ENCODE assay signal across 24 cellular contexts in the genomic region with DNA sequence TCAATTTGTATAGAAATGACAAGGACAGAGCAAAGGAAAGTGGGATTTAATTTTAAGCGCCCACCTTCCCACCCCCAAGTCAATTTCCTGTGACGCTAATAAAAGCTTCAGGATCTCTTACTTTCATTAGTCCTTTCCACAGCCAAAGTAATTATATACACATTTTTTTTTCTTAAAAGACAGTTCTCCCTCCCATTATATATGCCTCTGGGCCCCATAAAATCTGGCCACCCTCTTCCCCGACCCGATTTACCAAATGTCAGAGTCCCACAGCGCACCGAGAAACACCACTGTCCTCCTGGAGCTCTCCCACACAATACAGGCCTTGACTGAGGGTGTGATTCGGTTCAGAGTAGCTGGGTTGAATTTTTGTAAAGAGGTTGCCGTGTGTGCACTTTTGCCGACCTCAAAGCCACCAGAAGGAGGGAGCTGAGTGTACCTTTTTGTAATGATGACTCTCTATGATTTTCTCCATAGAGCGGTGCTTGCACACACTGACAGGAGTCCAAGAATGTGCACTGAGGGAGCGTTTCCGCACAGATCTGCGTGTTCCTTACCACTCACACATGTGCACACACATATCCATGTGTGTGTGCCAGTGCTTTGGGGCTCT. TPM values are rescaled to one million over a fixed set of nuclear protein-coding genes. Genes with fewer than 3 reads are reported as not detected.
A peak's percentile ranks its signal among the peaks of the same experiment; 100 is the strongest.
DNase-seq lines count a peak whose midpoint lies in the region; ATAC-seq, FAIRE-seq and TF ChIP-seq lines count a peak whose summit lies in the region.
"Had no signal": no experiment of that assay in that cellular context is flagged by ENCODE, and none has a peak within 500 bp of the region (broad histone marks: within the 10 kb centered on the region; RNA-seq: fewer than 3 reads in every experiment).

No MANE protein-coding gene starts in this region.

- intact Hi-C loops in PC-9 (cut with micrococcal nuclease; ENCODE audit: unreplicated experiment) (no loop called here), K562 (cut with micrococcal nuclease) (no loop called here)

- H3K9ac ChIP-seq in BLaER1 treated with 17β-estradiol and CSF1 and Interleukin-3, amounts not matched to agents 10 nM and 100 nM = no peak overlapping the region
- H3K9ac ChIP-seq in K562 (ENCODE audit: insufficient read depth in 1 of 2, low read depth in 2 of 2, low read length in 2 of 2) = no peak overlapping the region

- H3K27ac ChIP-seq in 22Rv1 = no peak overlapping the region
- peak overlapping the region in 3 of 11 experiments; percentile 37 to 70 (median 53); a peak in 3 of 22 replicates for H3K27ac ChIP-seq in BLaER1 treated with 17β-estradiol and CSF1 and Interleukin-3, amounts not matched to agents 10 nM and 100 nM
- H3K27ac ChIP-seq in PC-9 = no peak overlapping the region
- H3K27ac ChIP-seq in K562 (ENCODE audit: extremely low read depth, low read depth, low read length) = no peak overlapping the region
- H3K27ac ChIP-seq: hepatocyte, vagina had no signal

- no peak for TF ChIP-seq RAD21 in K562 (CRISPR knock-in tag; conservative IDR thresholded peaks at IDR 0.05 in 1 of 2, IDR thresholded peaks at IDR 0.05 in 1 of 2)

- BruUV-seq in PC-9 (replicated peaks; lab: Mats Ljungman, UMichigan) (no TSS peak), K562 (replicated peaks; lab: Mats Ljungman, UMichigan) (no TSS peak)

- H2AFZ ChIP-seq in PC-9 (no peak overlapping the region), K562 (ENCODE audit: low read depth, low read length) (no peak overlapping the region)
- H2AFZ ChIP-seq: GM23338, hepatocyte had no signal

- FAIRE-seq in K562 (lab: Jason Lieb, UNC) = no peak

- TF ChIP-seq EP300 in K562 (IDR thresholded peaks at IDR 0.05; ENCODE audit: low read length) = no peak

- TF ChIP-seq CTCF in 22Rv1 (IDR thresholded peaks at IDR 0.05) (peak; percentile 70), PC-9 (conservative IDR thresholded peaks at IDR 0.05) (0 out of 2 replicates have a peak, but pooled peaks have one; percentile 26), K562 (IDR thresholded peaks at IDR 0.05 in 2 of 3, conservative IDR thresholded peaks at IDR 0.05 in 1 of 3; ENCODE audit: insufficient read depth in 2 of 3, low read depth in 1 of 3, low read length in 3 of 3) (no peak)

- H3K79me2 ChIP-seq in PC-9 (ENCODE audit: low read depth) (no peaks in the 10 kb centered on the region), K562 (ENCODE audit: control insufficient read depth, insufficient read depth, low read length) (no peaks in the 10 kb centered on the region)
- H3K79me2 ChIP-seq: hepatocyte had no signal

- CTCF ChIA-PET in PC-9 (lab: Charles Lee) (interaction anchor here (0.7 to 0.9 kb wide), 2 partner anchors 606 to 818 kb away, joined by 3 read pairs; no protein-coding TSS in a partner anchor), K562 (lab: Yijun Ruan, JAX; ENCODE audit: low intra/inter-chr PET ratio) (interaction anchor here (0.6 kb wide), 1 partner anchor 43 kb away, joined by 3 read pairs; no protein-coding TSS in a partner anchor)

- H3K9me2 ChIP-seq in PC-9 (ENCODE audit: insufficient read depth) = no peaks in the 10 kb centered on the region

- no peaks in the 10 kb centered on the region for H3K36me3 ChIP-seq in BLaER1 treated with 17β-estradiol and CSF1 and Interleukin-3, amounts not matched to agents 10 nM and 100 nM
- H3K36me3 ChIP-seq in PC-9 (ENCODE audit: low read depth) (no peaks in the 10 kb centered on the region), K562 (ENCODE audit: control insufficient read depth, insufficient read depth, low read length) (no peaks in the 10 kb centered on the region)
- H3K36me3 ChIP-seq: vagina had no signal

- H3K4me1 ChIP-seq in BLaER1 treated with 17β-estradiol and CSF1 and Interleukin-3, amounts not matched to agents 10 nM and 100 nM = peaks cover 24 to 67% (median 62%) of the 10 kb centered on the region in 10 experiments
- H3K4me1 ChIP-seq in PC-9 (replicated peaks; ENCODE audit: insufficient read depth) (no peaks in the 10 kb centered on the region), K562 (replicated peaks in 1 of 2; ENCODE audit: control insufficient read depth in 2 of 2, insufficient read depth in 2 of 2, low read length in 2 of 2) (no peaks in the 10 kb centered on the region; a peak in 1 of 5 replicates)
- H3K4me1 ChIP-seq: Caco-2, vagina had no signal

- TF ChIP-seq POLR2A in K562 (conservative IDR thresholded peaks at IDR 0.05) = no peak

- 19% methylated on average over 13 of the region's 13 CpGs for WGBS in K562 (ENCODE audit: insufficient coverage, low coverage, missing lambda C conversion rate)

- H3K4me3 ChIP-seq in BLaER1 treated with 17β-estradiol and CSF1 and Interleukin-3, amounts not matched to agents 10 nM and 100 nM = no peak overlapping the region
- H3K4me3 ChIP-seq in PC-9 (no peak overlapping the region), K562 (no peak overlapping the region)
- H3K4me3 ChIP-seq: GM23338, hepatocyte, mucosa of descending colon, vagina had no signal

- DNase-seq in PC-9 (peak in 1 of 2 experiments; percentile 3), K562 (ENCODE audit: extremely low read depth in 1 of 4, low spot score in 3 of 4) (no peak), DMS53 (lab: John Stamatoyannopoulos, UW) (no peak), GM19238 (ENCODE audit: insufficient read length, low spot score) (no peak), kidney glomerular epithelial cell (lab: John Stamatoyannopoulos, UW) (no peak)
- DNase-seq: activated CD4-positive, alpha-beta T cell treated with anti-CD3 and anti-CD28 coated beads, Interleukin-2, amount 50 U/mL, for 4 hours; activated naive CD8-positive, alpha-beta T cell treated with anti-CD3 and anti-CD28 coated beads, Interleukin-2, amount 10 ng/mL, durations not matched to agents 7 days and 5 days; effector memory CD4-positive, alpha-beta T cell; foreskin melanocyte; NCI-H1930; SIG-M5 had no signal

- POLR2A ChIA-PET in PC-9 (lab: Charles Lee; ENCODE audit: unreplicated experiment) (no interaction called here), K562 (lab: Yijun Ruan, JAX) (interaction anchor here (1.2 to 1.7 kb wide), 2 partner anchors 12 to 19 kb away, joined by 4 read pairs; no protein-coding TSS in a partner anchor)

- no peak for ATAC-seq in K562

- H3K9me1 ChIP-seq in K562 (ENCODE audit: control insufficient read depth, insufficient read depth, low read length) = peaks cover 3% of the 10 kb centered on the region

- no peaks in the 10 kb centered on the region for H4K20me1 ChIP-seq in BLaER1 treated with 17β-estradiol and CSF1 and Interleukin-3, amounts not matched to agents 10 nM and 100 nM
- no peaks in the 10 kb centered on the region for H4K20me1 ChIP-seq in PC-9 (ENCODE audit: insufficient read depth)
- H4K20me1 ChIP-seq in K562 (replicated peaks; ENCODE audit: control insufficient read depth, insufficient read depth, low read length) = 0 out of 2 replicates have a peak, but pooled peaks cover 5% of the 10 kb centered on the region

- H3F3A ChIP-seq in PC-9 (ENCODE audit: insufficient read depth, low read depth) = no peaks in the 10 kb centered on the region

- H3K9me3 ChIP-seq in BLaER1 treated with 17β-estradiol and CSF1 and Interleukin-3, amounts not matched to agents 10 nM and 100 nM (replicated peaks in 1 of 11) = no peaks in the 10 kb centered on the region
- H3K9me3 ChIP-seq in PC-9 (ENCODE audit: insufficient read depth, low read depth) (no peaks in the 10 kb centered on the region), K562 (replicated peaks; ENCODE audit: control insufficient read depth, insufficient read depth, low read depth, low read length) (no peaks in the 10 kb centered on the region)
- H3K9me3 ChIP-seq: Caco-2, mucosa of descending colon, vagina had no signal

- in situ Hi-C loops in K562 (cut with MboI) = no loop called here

- H3K27me3 ChIP-seq in BLaER1 treated with 17β-estradiol and CSF1 and Interleukin-3, amounts not matched to agents 10 nM and 100 nM = no peaks in the 10 kb centered on the region
- H3K27me3 ChIP-seq in PC-9 (ENCODE audit: insufficient read depth, low read depth) (no peaks in the 10 kb centered on the region), K562 (ENCODE audit: control insufficient read depth in 2 of 2, insufficient read depth in 2 of 2, low read length in 2 of 2) (peaks cover 3 to 43% of the 10 kb centered on the region in 2 experiments; a peak in 4 of 5 replicates)
- H3K27me3 ChIP-seq: hepatocyte, vagina had no signal

- peak overlapping the region in 8 of 11 experiments; percentile 59 to 85 (median 70); a peak in 16 of 22 replicates for H3K4me2 ChIP-seq in BLaER1 treated with 17β-estradiol and CSF1 and Interleukin-3, amounts not matched to agents 10 nM and 100 nM
- H3K4me2 ChIP-seq in PC-9 (no peak overlapping the region), K562 (ENCODE audit: insufficient read depth, low read length) (no peak overlapping the region)
- H3K4me2 ChIP-seq: GM23338, hepatocyte had no signal

RNA-seq across cellular contexts. Expression of a gene that starts 26.2 kb away (rescaled TPM):
- total RNA-seq in PC-9 (2021) (not detected in 2 replicates), K562 (2014; rRNA removed) (not detected in 2 replicates), K562 (2014; rRNA removed; fragmentation: Illumina TruSeq; extraction: Trizol) (not detected in 2 replicates), K562 (2015; rRNA removed; fragmentation: Illumina TruSeq; extraction: Trizol) (not detected in 2 replicates), K562 (2021) (not detected in 2 replicates)
- not detected in 2 replicates for total RNA-seq in K562 (2011; cell fraction: chromatin; rRNA removed; ENCODE audit: low replicate concordance)
- not detected in 2 replicates for total RNA-seq in K562 (2011; cell fraction: nucleolus; rRNA removed)
- total RNA-seq in K562 (2011; cell fraction: nucleoplasm; rRNA removed) = not detected in 2 replicates
- polyA plus RNA-seq in K562 (2011; rRNA removed) (0.05 and 0.29 TPM in 2 replicates), K562 (2014; fragmentation: Illumina TruSeq; extraction: Trizol) (not detected in 2 replicates), K562 (2014; fragmentation: Nextera tagmentation; extraction: Ambion mirVana) (not detected), K562 (2014; rRNA removed) (not detected in 2 replicates)
- 0.66 TPM in 1 of 2 replicates, not detected in the other for polyA plus RNA-seq in K562 (2011; cell fraction: cytosol; rRNA removed)
- 0.49 TPM in 1 of 2 replicates, not detected in the other for polyA plus RNA-seq in K562 (2011; cell fraction: nucleus; rRNA removed)
- 0.13 and 0.58 TPM in 2 replicates for polyA plus RNA-seq in K562 (2012)
- polyA minus RNA-seq in K562 (2011; rRNA and poly(A)+ RNA removed) = not detected in 2 replicates
- not detected in 2 replicates for polyA minus RNA-seq in K562 (2011; cell fraction: cytosol; rRNA and poly(A)+ RNA removed)
- 0.89 TPM in 1 of 2 replicates, not detected in the other for polyA minus RNA-seq in K562 (2011; cell fraction: nucleus; rRNA and poly(A)+ RNA removed)
- total RNA-seq: Caco-2, GM23338, hepatocyte, LHCN-M2, neural crest cell, progenitor cell of endocrine pancreas, temporal lobe had no signal
- polyA plus RNA-seq: GM23338 had no signal

RNA-seq across cellular contexts. Expression of a gene that starts 27.9 kb away (rescaled TPM):
- total RNA-seq in PC-9 (2021) (not detected in 2 replicates), K562 (2014; rRNA removed) (not detected in 2 replicates), K562 (2014; rRNA removed; fragmentation: Illumina TruSeq; extraction: Trizol) (not detected in 2 replicates), K562 (2015; rRNA removed; fragmentation: Illumina TruSeq; extraction: Trizol) (not detected in 2 replicates), K562 (2021) (not detected in 2 replicates)
- not detected in 2 replicates for total RNA-seq in K562 (2011; cell fraction: chromatin; rRNA removed; ENCODE audit: low replicate concordance)
- total RNA-seq in K562 (2011; cell fraction: nucleolus; rRNA removed) = not detected in 2 replicates
- not detected in 2 replicates for total RNA-seq in K562 (2011; cell fraction: nucleoplasm; rRNA removed)
- polyA plus RNA-seq in K562 (2011; rRNA removed) (not detected in 2 replicates), K562 (2014; fragmentation: Illumina TruSeq; extraction: Trizol) (not detected in 2 replicates), K562 (2014; fragmentation: Nextera tagmentation; extraction: Ambion mirVana) (not detected), K562 (2014; rRNA removed) (not detected in 2 replicates)
- not detected in 2 replicates for polyA plus RNA-seq in K562 (2011; cell fraction: cytosol; rRNA removed)
- polyA plus RNA-seq in K562 (2011; cell fraction: nucleus; rRNA removed) = not detected in 2 replicates
- not detected in 2 replicates for polyA plus RNA-seq in K562 (2012)
- polyA minus RNA-seq in K562 (2011; rRNA and poly(A)+ RNA removed) = not detected in 2 replicates
- not detected in 2 replicates for polyA minus RNA-seq in K562 (2011; cell fraction: cytosol; rRNA and poly(A)+ RNA removed)
- not detected in 2 replicates for polyA minus RNA-seq in K562 (2011; cell fraction: nucleus; rRNA and poly(A)+ RNA removed)
- total RNA-seq: activated naive CD8-positive, alpha-beta T cell treated with anti-CD3 and anti-CD28 coated beads, Interleukin-2, amount 10 ng/mL, durations not matched to agents 7 days and 5 days; Caco-2; GM23338; LHCN-M2; liver; mucosa of descending colon; neural crest cell; progenitor cell of endocrine pancreas; temporal lobe; vagina had no signal
- polyA plus RNA-seq: GM23338, hepatocyte, immature natural killer cell, liver had no signal

Comparison
In these comparisons a context has a peak if more than half of its experiments do, and no peak if none do; other contexts are left out.
1. CTCF ChIP-seq: peak in 22Rv1 (single experiment) and PC-9 (single experiment); none in K562 (0 of 3).
2. H3K4me2 ChIP-seq: peak in BLaER1 treated with 17β-estradiol and CSF1 and Interleukin-3, amounts not matched to agents 10 nM and 100 nM (8 of 11); none in PC-9 (single experiment) and K562 (single experiment).